ENCODE assay signal across 17 cellular contexts in the genomic region with DNA sequence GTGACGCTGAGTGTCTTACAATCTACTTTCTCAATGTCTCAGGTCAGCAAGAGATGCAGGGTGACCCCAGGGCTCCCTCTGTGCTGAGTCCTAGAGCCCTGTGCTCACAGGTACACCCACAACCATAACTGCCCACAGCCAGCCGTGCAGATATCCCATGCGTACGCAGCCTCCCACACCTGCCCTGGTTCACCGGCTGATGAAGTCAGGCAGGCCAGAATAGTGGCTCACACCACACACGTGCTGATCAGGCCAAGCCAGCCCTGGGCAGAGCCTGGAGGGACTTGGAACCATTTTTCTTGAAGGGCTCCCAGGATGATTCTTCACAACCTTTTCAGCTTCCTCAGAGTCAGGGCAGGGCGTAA.
"Had no signal": no experiment of that assay in that cellular context is flagged by ENCODE, and none has a peak within 500 bp of the region (broad histone marks: within the 10 kb centered on the region; RNA-seq: fewer than 3 reads in every experiment).

No MANE protein-coding gene starts in this region.

- H3K27me3 ChIP-seq: brain microvascular endothelial cell, esophagus squamous epithelium, neutrophil, stomach had no signal

- H3K9ac ChIP-seq: SK-N-SH had no signal

- H3K36me3 Mint-ChIP-seq: activated naive CD8-positive, alpha-beta T cell had no signal

- H3K4me1 ChIP-seq: esophagus squamous epithelium, stomach had no signal

- H3K27me3 Mint-ChIP-seq: activated CD8-positive, alpha-beta memory T cell treated with anti-CD3 and anti-CD28 coated beads, Interleukin-2, amount 10 ng/mL, durations not matched to agents 7 days and 5 days; activated naive CD8-positive, alpha-beta T cell; progenitor cell of endocrine pancreas had no signal

- H3K4me3 Mint-ChIP-seq: activated CD8-positive, alpha-beta memory T cell treated with anti-CD3 and anti-CD28 coated beads, Interleukin-2, amount 10 ng/mL, durations not matched to agents 7 days and 5 days; activated naive CD8-positive, alpha-beta T cell; T-helper 1 cell treated with Interleukin-12 subunit alpha and Interleukin-12 subunit beta and Interleukin-4 antibody, amounts not matched to agents 30 μg/mL and 1 μg/mL, for 36 hours had no signal

- H3K27ac ChIP-seq: brain microvascular endothelial cell, esophagus squamous epithelium, neutrophil had no signal

- H3K4me2 ChIP-seq: SK-N-SH had no signal

- H3K9me3 Mint-ChIP-seq: T-helper 1 cell treated with Interleukin-12 subunit alpha and Interleukin-12 subunit beta and Interleukin-4 antibody, amounts not matched to agents 30 μg/mL and 1 μg/mL, for 36 hours had no signal

- H3K4me3 ChIP-seq: esophagus squamous epithelium, stomach had no signal

- H3K9me3 ChIP-seq: esophagus squamous epithelium, neutrophil, SK-N-SH, stomach had no signal

- H3K27ac Mint-ChIP-seq: activated CD8-positive, alpha-beta memory T cell treated with anti-CD3 and anti-CD28 coated beads, Interleukin-2, amount 10 ng/mL, durations not matched to agents 7 days and 5 days; progenitor cell of endocrine pancreas; T-helper 1 cell treated with Interleukin-12 subunit alpha and Interleukin-12 subunit beta and Interleukin-4 antibody, amounts not matched to agents 30 μg/mL and 1 μg/mL, for 36 hours had no signal

- DNase-seq: activated CD4-positive, alpha-beta T cell treated with anti-CD3 and anti-CD28 coated beads, Interleukin-2, amount 50 U/mL, for 48 hours; activated CD4-positive, CD25-positive, alpha-beta regulatory T cell; activated CD8-positive, alpha-beta memory T cell treated with anti-CD3 and anti-CD28 coated beads, Interleukin-2, amount 10 ng/mL, durations not matched to agents 7 days and 5 days; activated gamma-delta T cell; activated T-cell treated with anti-CD3 and anti-CD28 coated beads, Interleukin-2, amount 50 U/mL, for 48 hours; amygdala; brain microvascular endothelial cell; esophagus squamous epithelium; foreskin fibroblast; SK-N-SH; stimulated activated CD4-positive, alpha-beta T cell treated with anti-CD3 and anti-CD28 coated beads, Interleukin-4, amount 100 ng/mL, for 24 hours; stomach had no signal

- ATAC-seq: activated CD8-positive, alpha-beta memory T cell treated with anti-CD3 and anti-CD28 coated beads, Interleukin-2, amount 10 ng/mL, durations not matched to agents 7 days and 5 days had no signal

- FAIRE-seq: keratinocyte had no signal
